ENCODE assay signal across 7 cellular contexts in genomic region chr6:45422541-45423110, GRCh38. TPM values are rescaled to one million over a fixed set of nuclear protein-coding genes. Genes with fewer than 3 reads are reported as not detected.
DNase-seq lines count a peak whose midpoint lies in the region; ATAC-seq and TF ChIP-seq lines count a peak whose summit lies in the region.

No MANE protein-coding gene starts in this region.

- TF ChIP-seq POLR2A in sigmoid colon (IDR thresholded peaks at IDR 0.05) = no peak
- TF ChIP-seq POLR2A in GM18505 (IDR thresholded peaks at IDR 0.05; ENCODE audit: borderline replicate concordance, extremely low read depth, insufficient read depth, insufficient read length) = no peak

- no peaks in the 10 kb centered on the region for H3K27me3 Mint-ChIP-seq in activated naive CD8-positive, alpha-beta T cell

- H3K9me3 Mint-ChIP-seq in activated naive CD8-positive, alpha-beta T cell (ENCODE audit: low read depth) = no peaks in the 10 kb centered on the region

- H3K36me3 Mint-ChIP-seq in activated naive CD8-positive, alpha-beta T cell = no peaks in the 10 kb centered on the region

- intact Hi-C loops in right cardiac atrium (cut with DNase I) = loop anchor here in 1 of 4 donors (10.0 kb wide), 1 partner anchor 292 kb away; no protein-coding TSS in a partner anchor
- intact Hi-C loops in sigmoid colon (cut with DNase I) = loop anchor here (5.0 to 10.0 kb wide), 5 partner anchors 132 to 945 kb away; no protein-coding TSS in a partner anchor

- H3K36me3 ChIP-seq in H7 (replicated peaks; ENCODE audit: control insufficient read depth, insufficient read depth, low read length) (no peaks in the 10 kb centered on the region), sigmoid colon (no peaks in the 10 kb centered on the region)

- H3K4me1 ChIP-seq in right cardiac atrium (ENCODE audit: control insufficient read depth, insufficient read depth, low read length) (no peaks in the 10 kb centered on the region), sigmoid colon (peaks cover 0 to 50% (median 40%) of the 10 kb centered on the region in 4 donors)

- peaks cover 46% of the 10 kb centered on the region for H3K4me1 Mint-ChIP-seq in activated naive CD8-positive, alpha-beta T cell (ENCODE audit: low read depth)

- TF ChIP-seq CTCF in sigmoid colon (IDR thresholded peaks at IDR 0.05) = no peak

- H3K27me3 ChIP-seq in H7 (ENCODE audit: control insufficient read depth, insufficient read depth, low read length) (peaks cover 71% of the 10 kb centered on the region), right cardiac atrium (ENCODE audit: control insufficient read depth, insufficient read depth) (no peaks in the 10 kb centered on the region), sigmoid colon (peaks cover 8 to 43% (median 18%) of the 10 kb centered on the region in 3 donors)

- peak; percentile 70 for DNase-seq in H7
- peak; percentile 64 for DNase-seq in RKO (ENCODE audit: low spot score)
- peak; percentile 22 to 67 (median 52) for DNase-seq in right cardiac atrium
- peak; percentile 78 for DNase-seq in sigmoid colon

- no peaks in the 10 kb centered on the region for H3K9me3 ChIP-seq in right cardiac atrium (ENCODE audit: control insufficient read depth, low read length)
- no peaks in the 10 kb centered on the region for H3K9me3 ChIP-seq in sigmoid colon

- peak; percentile 8 to 17 for ATAC-seq in right cardiac atrium
- ATAC-seq in HG03354 (IDR thresholded peaks at IDR 0.05; ENCODE audit: poor library complexity, severe bottlenecking, unreplicated experiment) = no peak
- ATAC-seq in GM18505 (IDR thresholded peaks at IDR 0.05; ENCODE audit: unreplicated experiment) = no peak

- no peak overlapping the region for H3K27ac ChIP-seq in right cardiac atrium (ENCODE audit: low read length)
- peak overlapping the region; percentile 34 to 80 (median 76) for H3K27ac ChIP-seq in sigmoid colon

- WGBS in right cardiac atrium = under 1% methylated on average over 55 of the region's 55 CpGs
- WGBS in sigmoid colon, 2 donors = 0 to 1% methylated on average over 55 of the region's 55 CpGs

- peak overlapping the region; percentile 94 for H3K27ac Mint-ChIP-seq in activated naive CD8-positive, alpha-beta T cell

- TF ChIP-seq EP300 in sigmoid colon (IDR thresholded peaks at IDR 0.05) = no peak

- H3K4me3 ChIP-seq in H7 (ENCODE audit: insufficient read depth, low read depth, low read length) (peak overlapping the region; percentile 70), right cardiac atrium (ENCODE audit: low read length) (peak overlapping the region; percentile 64), sigmoid colon (peak overlapping the region; percentile 51 to 70 (median 60))

- peak overlapping the region; percentile 97 for H3K4me3 Mint-ChIP-seq in activated naive CD8-positive, alpha-beta T cell

RNA-seq across cellular contexts. Expression of gene SUPT3H, which starts 44.9 kb away (rescaled TPM):
- total RNA-seq in H7 (2014; rRNA removed; shearing (Covaris generic)) = 9.2 and 13.3 TPM in 2 replicates
- total RNA-seq in right cardiac atrium = 1 to 10 TPM; 3.8 to 4.5 (median 4.1) TPM
- 3.1 TPM for polyA plus RNA-seq in right cardiac atrium
- total RNA-seq in sigmoid colon = 10 to 100 TPM; 10.6 to 18.2 (median 13.0) TPM
- polyA plus RNA-seq in sigmoid colon = 1 to 10 TPM; 1.6 to 7.8 (median 3.5) TPM

Comparison
In these comparisons a context has a peak if more than half of its experiments do, and no peak if none do; other contexts are left out.
1. ATAC-seq: peak in right cardiac atrium (2 of 2); none in HG03354 (single experiment) and GM18505 (single experiment).
2. Peak in every context shown above with its lines, with median percentiles within 50 percentile points of each other: DNase-seq and H3K4me3 ChIP-seq.